ENCODE assay signal across 8 cellular contexts in genomic region chr12:31589582-31589895, GRCh38. TPM values are rescaled to one million over a fixed set of nuclear protein-coding genes. Genes with fewer than 3 reads are reported as not detected.
A peak's percentile ranks its signal among the peaks of the same experiment; 100 is the strongest.
DNase-seq lines count a peak whose midpoint lies in the region; ATAC-seq and TF ChIP-seq lines count a peak whose summit lies in the region.

No MANE protein-coding gene starts in this region.

- peaks cover 44% of the 10 kb centered on the region for H3K27me3 Mint-ChIP-seq in T-helper 17 cell

- DNase-seq in AG09309 (ENCODE audit: low read depth) (no peak), GM19240 (ENCODE audit: insufficient read length, low spot score) (peak; percentile 48), T-helper 17 cell (no peak), fibroblast of villous mesenchyme (ENCODE audit: low read depth) (peak; percentile 72), retinal pigment epithelial cell (ENCODE audit: low read depth) (no peak), NCI-H146 treated with DMSO at 0.1 percent for 48 hours (lab: John Stamatoyannopoulos, UW; ENCODE audit: unreplicated experiment) (no peak), SKM-1 treated with dmso at 0.1 percent for 144 hours (lab: John Stamatoyannopoulos, UW; ENCODE audit: unreplicated experiment) (no peak), RPMI8226 (no peak)

- no peak for TF ChIP-seq CTCF in AG09309 (IDR thresholded peaks at IDR 0.05; ENCODE audit: control insufficient read depth, insufficient read depth, low read depth, low read length, missing control alignments)
- no peak for TF ChIP-seq CTCF in fibroblast of villous mesenchyme (IDR thresholded peaks at IDR 0.05; ENCODE audit: insufficient read depth, low read depth, low read length)
- TF ChIP-seq CTCF in retinal pigment epithelial cell (conservative IDR thresholded peaks at IDR 0.05; ENCODE audit: low read depth, low read length): no peak

- H3K4me3 ChIP-seq in AG09309 (ENCODE audit: control insufficient read depth, low read depth, low read length): peak overlapping the region; percentile 71
- peak overlapping the region; percentile 86 for H3K4me3 ChIP-seq in fibroblast of villous mesenchyme (ENCODE audit: low read depth, low read length)
- peak overlapping the region; percentile 90 for H3K4me3 ChIP-seq in retinal pigment epithelial cell (ENCODE audit: low read length)

- H3K27ac Mint-ChIP-seq in T-helper 17 cell: no peak overlapping the region

- peaks cover 5% of the 10 kb centered on the region for H3K36me3 Mint-ChIP-seq in T-helper 17 cell (ENCODE audit: low read depth)

- peak; percentile 51 for ATAC-seq in T-helper 17 cell

- peak overlapping the region; percentile 90 for H3K4me3 Mint-ChIP-seq in T-helper 17 cell

- H3K4me1 Mint-ChIP-seq in T-helper 17 cell: peaks cover 9% of the 10 kb centered on the region

- H3K9me3 ChIP-seq in T-helper 17 cell (ENCODE audit: control insufficient read depth, low read length, poor library complexity, severe bottlenecking): no peaks in the 10 kb centered on the region

RNA-seq across cellular contexts. Expression of gene DENND5B, which starts 1.4 kb away (rescaled TPM):
- total RNA-seq in T-helper 17 cell (under 1 TPM; 0.26 to 0.94 TPM), fibroblast of villous mesenchyme (11.6 and 11.7 TPM in 2 replicates)

Comparison
In these comparisons a context has a peak if more than half of its experiments do, and no peak if none do; other contexts are left out.
1. DNase-seq: peak in GM19240 (single experiment) and fibroblast of villous mesenchyme (single experiment); none in AG09309 (single experiment), T-helper 17 cell (0 of 3), retinal pigment epithelial cell (single experiment), NCI-H146 treated with DMSO at 0.1 percent for 48 hours (single experiment), SKM-1 treated with dmso at 0.1 percent for 144 hours (single experiment) and RPMI8226 (single experiment).
2. Peak in every context shown above with its lines, with median percentiles within 50 percentile points of each other: H3K4me3 ChIP-seq.